Comparison of ENCODE assay signal across 9 cellular contexts in the genomic region with DNA sequence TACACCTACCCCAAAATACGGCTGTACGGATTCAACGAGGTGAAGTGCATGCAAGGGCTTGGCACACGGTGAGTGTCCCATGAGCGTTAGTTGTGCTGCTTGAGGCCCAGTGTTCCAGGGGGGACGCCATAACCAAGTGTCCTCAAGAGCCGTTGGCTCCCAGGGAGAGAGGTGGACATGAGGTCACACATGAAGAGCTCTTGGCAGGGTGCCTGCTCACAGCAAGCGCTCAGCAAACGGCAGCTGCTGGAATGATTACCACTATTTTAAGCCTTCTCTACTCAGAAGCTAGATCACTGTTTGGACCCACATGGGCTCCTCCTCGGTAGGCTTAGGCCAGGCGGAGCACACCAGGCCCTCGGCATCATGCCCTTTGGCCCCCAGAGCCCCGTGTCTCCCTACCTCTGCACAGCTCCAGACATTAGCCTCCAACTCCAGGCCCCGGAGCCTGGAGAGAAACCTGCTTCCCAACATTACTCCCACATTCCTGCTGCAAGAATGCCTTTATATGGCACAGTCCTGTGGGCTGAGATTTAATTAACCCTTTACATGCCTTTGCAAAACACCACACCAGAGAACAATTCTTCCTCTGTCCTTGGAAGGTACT.
DNase-seq lines count a peak whose midpoint lies in the region; ATAC-seq, FAIRE-seq and TF ChIP-seq lines count a peak whose summit lies in the region.
"Had no signal": no experiment of that assay in that cellular context is flagged by ENCODE, and none has a peak within 500 bp of the region (broad histone marks: within the 10 kb centered on the region; RNA-seq: fewer than 3 reads in every experiment).

No MANE protein-coding gene starts in this region.

- no peaks in the 10 kb centered on the region for H3K27me3 ChIP-seq in A673 (replicated peaks; ENCODE audit: insufficient read depth, low read depth, low read length, poor library complexity)
- no peaks in the 10 kb centered on the region for H3K27me3 ChIP-seq in K562 (ENCODE audit: control insufficient read depth in 2 of 2, insufficient read depth in 2 of 2, low read length in 2 of 2)
- no peaks in the 10 kb centered on the region for H3K27me3 ChIP-seq in kidney epithelial cell (ENCODE audit: control insufficient read depth, insufficient read depth, low read length)

- peak overlapping the region; percentile 79 for H2AFZ ChIP-seq in K562 (ENCODE audit: low read depth, low read length)

- peaks cover 7% of the 10 kb centered on the region for H3K36me3 Mint-ChIP-seq in type B pancreatic cell

- H3K36me3 ChIP-seq in A673 (ENCODE audit: insufficient read depth, low read length, poor library complexity, severe bottlenecking) (no peaks in the 10 kb centered on the region), K562 (ENCODE audit: control insufficient read depth, insufficient read depth, low read length) (no peaks in the 10 kb centered on the region), kidney epithelial cell (ENCODE audit: control insufficient read depth, insufficient read depth, low read length) (no peaks in the 10 kb centered on the region)

- H3K4me2 ChIP-seq in K562 (ENCODE audit: insufficient read depth, low read length): peak overlapping the region; percentile 30

- peak overlapping the region; percentile 54 for H3K4me3 Mint-ChIP-seq in type B pancreatic cell

- peak; percentile 93 for FAIRE-seq in K562 (lab: Jason Lieb, UNC)
- FAIRE-seq: G401.6 had no signal

- intact Hi-C loops in A673 (cut with micrococcal nuclease; ENCODE audit: unreplicated experiment) (no loop called here), K562 (cut with micrococcal nuclease) (loop anchor here (5.0 kb wide), 1 partner anchor 69 kb away; the partner anchor contains the start of gene PPP1CB)

- no TSS peak for BruUV-seq in A673 (replicated peaks; lab: Mats Ljungman, UMichigan)
- no TSS peak for BruUV-seq in K562 (replicated peaks; lab: Mats Ljungman, UMichigan)

- H3K79me2 ChIP-seq in K562 (ENCODE audit: control insufficient read depth, insufficient read depth, low read length): no peaks in the 10 kb centered on the region

- H3K27ac Mint-ChIP-seq in type B pancreatic cell: peak overlapping the region; percentile 74

- in situ Hi-C loops in K562 (cut with MboI): no loop called here

- H3K27me3 Mint-ChIP-seq in type B pancreatic cell: no peaks in the 10 kb centered on the region

- no peak overlapping the region for H3K4me3 ChIP-seq in A673 (ENCODE audit: low read depth, low read length, poor library complexity, severe bottlenecking)
- H3K4me3 ChIP-seq in K562: no peak overlapping the region
- H3K4me3 ChIP-seq in kidney epithelial cell (ENCODE audit: low read depth, low read length): no peak overlapping the region

- no peaks in the 10 kb centered on the region for H3K9me3 ChIP-seq in A673 (ENCODE audit: low read depth, low read length, poor library complexity, severe bottlenecking)
- H3K9me3 ChIP-seq in K562 (replicated peaks; ENCODE audit: control insufficient read depth, insufficient read depth, low read depth, low read length): no peaks in the 10 kb centered on the region

- WGBS in K562 (ENCODE audit: insufficient coverage, low coverage, missing lambda C conversion rate): 23% methylated on average over 14 of the region's 14 CpGs

- peaks cover 46% of the 10 kb centered on the region for H3K4me1 Mint-ChIP-seq in type B pancreatic cell (ENCODE audit: unreplicated experiment)

- TF ChIP-seq RAD21 in Ishikawa (IDR thresholded peaks at IDR 0.05; ENCODE audit: low read depth) (peak; percentile 37; the same call in 1 of the 2 replicates), K562 (CRISPR knock-in tag; conservative IDR thresholded peaks at IDR 0.05 in 1 of 2, IDR thresholded peaks at IDR 0.05 in 1 of 2) (no peak)

- peak overlapping the region; percentile 12 to 57; a peak in 2 of 4 replicates for H3K9ac ChIP-seq in K562 (ENCODE audit: insufficient read depth in 1 of 2, low read depth in 2 of 2, low read length in 2 of 2)

- no peak for TF ChIP-seq POLR2A in K562 (conservative IDR thresholded peaks at IDR 0.05)

- POLR2A ChIA-PET in A673 (lab: Charles Lee; ENCODE audit: low non-redundant PET) (no interaction called here), K562 (lab: Yijun Ruan, JAX) (interaction anchor here (0.6 to 1.4 kb wide), 3 partner anchors 14 to 86 kb away, joined by 3 to 4 read pairs (median 4); no protein-coding TSS in a partner anchor)

- DNase-seq in A673 (ENCODE audit: low spot score) (peak; percentile 41), K562 (ENCODE audit: extremely low read depth in 1 of 4, low spot score in 3 of 4) (peak; percentile 64 to 92 (median 74)), kidney epithelial cell (ENCODE audit: low read depth) (peak; percentile 63), type B pancreatic cell (ENCODE audit: extremely low spot score, unreplicated experiment) (no peak), middle frontal gyrus (ENCODE audit: extremely low spot score, low spot score) (no peak)
- no peak for DNase-seq in stimulated activated naive CD4-positive, alpha-beta T cell (lab: John Stamatoyannopoulos, UW)

- H4K20me1 ChIP-seq in K562 (replicated peaks; ENCODE audit: control insufficient read depth, insufficient read depth, low read length): no peaks in the 10 kb centered on the region

- TF ChIP-seq EP300 in Ishikawa (IDR thresholded peaks at IDR 0.05; ENCODE audit: borderline replicate concordance) (peak; percentile 93), K562 (IDR thresholded peaks at IDR 0.05; ENCODE audit: low read length) (peak; percentile 66; the same call in 1 of the 2 replicates)

- peaks cover 4% of the 10 kb centered on the region for H3K9me1 ChIP-seq in K562 (ENCODE audit: control insufficient read depth, insufficient read depth, low read length)

- CTCF ChIA-PET in A673 (lab: Charles Lee) (no interaction called here), K562 (lab: Yijun Ruan, JAX; ENCODE audit: low intra/inter-chr PET ratio) (no interaction called here)

- no peak overlapping the region for H3K27ac ChIP-seq in A673 (ENCODE audit: low read depth, low read length, poor library complexity, severe bottlenecking)
- H3K27ac ChIP-seq in K562 (ENCODE audit: extremely low read depth, low read depth, low read length): peak overlapping the region; percentile 53

- TF ChIP-seq CTCF in A673 (conservative IDR thresholded peaks at IDR 0.05; ENCODE audit: low read depth, low read length) (no peak), K562 (IDR thresholded peaks at IDR 0.05 in 2 of 3, conservative IDR thresholded peaks at IDR 0.05 in 1 of 3; ENCODE audit: insufficient read depth in 2 of 3, low read depth in 1 of 3, low read length in 3 of 3) (no peak), kidney epithelial cell (IDR thresholded peaks at IDR 0.05; ENCODE audit: insufficient read depth, low read length, poor library complexity, severe bottlenecking) (no peak), type B pancreatic cell (conservative IDR thresholded peaks at IDR 0.05) (no peak)

- H3K4me1 ChIP-seq in A673 (ENCODE audit: insufficient read depth, low read length, poor library complexity, severe bottlenecking) (no peaks in the 10 kb centered on the region), K562 (replicated peaks in 1 of 2; ENCODE audit: control insufficient read depth in 2 of 2, insufficient read depth in 2 of 2, low read length in 2 of 2) (peaks cover 23 to 42% of the 10 kb centered on the region in 2 experiments)

- ATAC-seq in K562 (peak; percentile 87), GM21723 (IDR thresholded peaks at IDR 0.05; ENCODE audit: unreplicated experiment) (no peak)

- peaks cover 15% of the 10 kb centered on the region for H3K9me3 Mint-ChIP-seq in type B pancreatic cell

TF ChIP-seq in Ishikawa, 13 proteins besides CTCF, POLR2A, EP300 and RAD21 (continues in another document):
- TF ChIP-seq MAX (IDR thresholded peaks at IDR 0.05) (peak; percentile 88), TEAD4 (IDR thresholded peaks at IDR 0.05) (peak; percentile 99), YY1 (IDR thresholded peaks at IDR 0.05; ENCODE audit: low read depth) (peak; percentile 77), TAF1 (IDR thresholded peaks at IDR 0.05; ENCODE audit: low read depth) (no peak), TCF12 (IDR thresholded peaks at IDR 0.05; ENCODE audit: low read depth) (peak; percentile 92), EGR1 (IDR thresholded peaks at IDR 0.05) (no peak), CEBPB (IDR thresholded peaks at IDR 0.05) (peak; percentile 63; the same call in 1 of the 2 replicates)

TF ChIP-seq in K562, 482 proteins besides CTCF, POLR2A, EP300 and RAD21 (continues in another document):
- TF ChIP-seq PRPF4 (IDR thresholded peaks at IDR 0.05; ENCODE audit: insufficient read depth, low read depth, low read length, poor library complexity, severe bottlenecking) (no peak), PHF20 (IDR thresholded peaks at IDR 0.05; ENCODE audit: partially characterized antibody) (no peak), GATAD2B (IDR thresholded peaks at IDR 0.05; ENCODE audit: borderline replicate concordance) (no peak), NRF1 (conservative IDR thresholded peaks at IDR 0.05 in 1 of 2, IDR thresholded peaks at IDR 0.05 in 1 of 2) (0 out of 4 replicates have a peak, but pooled peaks of 1 of the 2 experiments have one; percentile 14), TEAD2 (tag; IDR thresholded peaks at IDR 0.05) (peak; percentile 37; the same call in 1 of the 2 replicates), PYGO2 (tag; IDR thresholded peaks at IDR 0.05) (no peak)

Comparison
In these comparisons a context has a peak if more than half of its experiments do, and no peak if none do; other contexts are left out.
1. DNase-seq: peak in A673 (single experiment), K562 (4 of 4) and kidney epithelial cell (single experiment); none in type B pancreatic cell (single experiment), stimulated activated naive CD4-positive, alpha-beta T cell (0 of 6) and middle frontal gyrus (single experiment).